18 cellular contexts compared by ENCODE assay signal in the genomic region with DNA sequence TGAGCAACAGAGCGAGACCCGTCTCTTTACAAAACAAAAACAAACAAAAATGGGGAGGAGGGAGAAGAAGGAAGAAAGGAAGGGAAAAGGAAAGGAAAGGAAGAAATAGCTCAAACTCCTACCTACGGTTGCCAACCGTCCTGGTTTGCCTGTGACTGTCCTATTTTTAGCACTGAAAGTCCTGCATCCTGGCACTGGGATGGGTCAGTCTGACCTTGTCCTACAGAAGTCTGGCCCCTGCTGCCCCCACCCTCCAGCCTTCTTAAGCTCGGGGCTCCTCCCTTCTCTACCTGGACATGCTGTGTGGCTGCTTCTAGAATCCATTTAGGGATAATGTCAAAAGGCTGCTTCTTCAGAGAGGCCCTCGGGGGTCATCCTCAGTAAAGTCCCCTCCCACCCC. TPM values are rescaled to one million over a fixed set of nuclear protein-coding genes. Genes with fewer than 3 reads are reported as not detected.
A peak's percentile ranks its signal among the peaks of the same experiment; 100 is the strongest.
DNase-seq lines count a peak whose midpoint lies in the region; ATAC-seq and TF ChIP-seq lines count a peak whose summit lies in the region.
"Had no signal": no experiment of that assay in that cellular context is flagged by ENCODE, and none has a peak within 500 bp of the region (broad histone marks: within the 10 kb centered on the region; RNA-seq: fewer than 3 reads in every experiment).

No MANE protein-coding gene starts in this region.

- peaks cover 21% of the 10 kb centered on the region for H3K36me3 Mint-ChIP-seq in activated CD4-positive, alpha-beta T cell treated with anti-CD3 and anti-CD28 coated beads for 36 hours (ENCODE audit: low read depth)
- peaks cover 11% of the 10 kb centered on the region for H3K36me3 Mint-ChIP-seq in CD4-positive, CD25-positive, alpha-beta regulatory T cell
- H3K36me3 Mint-ChIP-seq in activated T-helper 2 cell treated with anti-CD3 and anti-CD28 coated beads, Interferon-gamma antibody, Interleukin-2, Interleukin-4, amounts not matched to agents 10 μg/mL and 5 μg/mL and 100 μg/mL, durations not matched to agents 14 hours and 24 hours and 36 hours (ENCODE audit: low read depth) = peaks cover 7% of the 10 kb centered on the region
- peaks cover 0 to 9% of the 10 kb centered on the region in 2 donors for H3K36me3 Mint-ChIP-seq in naive B cell

- CTCF ChIA-PET in activated CD4-positive, alpha-beta T cell treated with anti-CD3 and anti-CD28 coated beads for 36 hours (lab: Charles Lee) = interaction anchor here (1.7 kb wide), 1 partner anchor 45 kb away, joined by 7 read pairs; a partner anchor contains a TSS

- H3K4me1 ChIP-seq in CD4-positive, CD25-positive, alpha-beta regulatory T cell (ENCODE audit: control insufficient read depth, insufficient read depth, low read length, poor library complexity, severe bottlenecking) = peaks cover 37% of the 10 kb centered on the region
- peaks cover 3 to 5% of the 10 kb centered on the region in 2 donors for H3K4me1 ChIP-seq in gastrocnemius medialis

- H3K4me1 Mint-ChIP-seq in activated CD4-positive, alpha-beta T cell treated with anti-CD3 and anti-CD28 coated beads for 36 hours = peaks cover 26% of the 10 kb centered on the region
- peaks cover 0 to 69% (median 21%) of the 10 kb centered on the region in 4 donors for H3K4me1 Mint-ChIP-seq in CD4-positive, CD25-positive, alpha-beta regulatory T cell
- H3K4me1 Mint-ChIP-seq in activated T-helper 2 cell treated with anti-CD3 and anti-CD28 coated beads, Interferon-gamma antibody, Interleukin-2, Interleukin-4, amounts not matched to agents 10 μg/mL and 5 μg/mL and 100 μg/mL, durations not matched to agents 14 hours and 24 hours and 36 hours (ENCODE audit: low read depth) = peaks cover 18% of the 10 kb centered on the region
- peaks cover 43 to 77% (median 48%) of the 10 kb centered on the region in 3 donors for H3K4me1 Mint-ChIP-seq in naive B cell

- intact Hi-C loops in activated CD4-positive, alpha-beta T cell treated with anti-CD3 and anti-CD28 coated beads for 36 hours (cut with DNase I, micrococcal nuclease) = loop anchor here in 1 of 2 experiments (2.0 kb wide), 1 partner anchor 233 kb away; no protein-coding TSS in a partner anchor
- intact Hi-C loops in activated T-helper 2 cell treated with anti-CD3 and anti-CD28 coated beads, Interferon-gamma antibody, Interleukin-2, Interleukin-4, amounts not matched to agents 10 μg/mL and 5 μg/mL and 100 μg/mL, durations not matched to agents 14 hours and 24 hours and 36 hours (cut with micrococcal nuclease) = no loop called here
- intact Hi-C loops in gastrocnemius medialis (cut with DNase I; ENCODE audit: low total_unique reads) = no loop called here

- peaks cover 7% of the 10 kb centered on the region for H3K9me3 Mint-ChIP-seq in activated CD4-positive, alpha-beta T cell treated with anti-CD3 and anti-CD28 coated beads for 36 hours (ENCODE audit: low read depth)
- no peaks in the 10 kb centered on the region for H3K9me3 Mint-ChIP-seq in CD4-positive, CD25-positive, alpha-beta regulatory T cell
- H3K9me3 Mint-ChIP-seq in activated T-helper 2 cell treated with anti-CD3 and anti-CD28 coated beads, Interferon-gamma antibody, Interleukin-2, Interleukin-4, amounts not matched to agents 10 μg/mL and 5 μg/mL and 100 μg/mL, durations not matched to agents 14 hours and 24 hours and 36 hours = no peaks in the 10 kb centered on the region
- H3K9me3 Mint-ChIP-seq in naive B cell = peaks cover 0 to 1% (median 0%) of the 10 kb centered on the region in 7 donors

- peak overlapping the region; percentile 78 for H3K4me3 Mint-ChIP-seq in activated CD4-positive, alpha-beta T cell treated with anti-CD3 and anti-CD28 coated beads for 36 hours
- H3K4me3 Mint-ChIP-seq in CD4-positive, CD25-positive, alpha-beta regulatory T cell = peak overlapping the region; percentile 79 to 89 (median 85)
- peak overlapping the region; percentile 81 for H3K4me3 Mint-ChIP-seq in activated T-helper 2 cell treated with anti-CD3 and anti-CD28 coated beads, Interferon-gamma antibody, Interleukin-2, Interleukin-4, amounts not matched to agents 10 μg/mL and 5 μg/mL and 100 μg/mL, durations not matched to agents 14 hours and 24 hours and 36 hours (ENCODE audit: low read depth)
- peak overlapping the region; percentile 69 to 91 (median 86) for H3K4me3 Mint-ChIP-seq in naive B cell

- H3K27ac ChIP-seq in CD4-positive, CD25-positive, alpha-beta regulatory T cell (ENCODE audit: insufficient read depth, low read length, poor library complexity, severe bottlenecking) = no peak overlapping the region
- H3K27ac ChIP-seq in gastrocnemius medialis = no peak overlapping the region
- H3K27ac ChIP-seq: psoas muscle, SK-N-MC had no signal

- no peaks in the 10 kb centered on the region for H3K27me3 Mint-ChIP-seq in activated CD4-positive, alpha-beta T cell treated with anti-CD3 and anti-CD28 coated beads for 36 hours
- no peaks in the 10 kb centered on the region for H3K27me3 Mint-ChIP-seq in CD4-positive, CD25-positive, alpha-beta regulatory T cell
- H3K27me3 Mint-ChIP-seq in activated T-helper 2 cell treated with anti-CD3 and anti-CD28 coated beads, Interferon-gamma antibody, Interleukin-2, Interleukin-4, amounts not matched to agents 10 μg/mL and 5 μg/mL and 100 μg/mL, durations not matched to agents 14 hours and 24 hours and 36 hours (ENCODE audit: low read depth) = no peaks in the 10 kb centered on the region
- no peaks in the 10 kb centered on the region for H3K27me3 Mint-ChIP-seq in naive B cell

- peaks cover 14% of the 10 kb centered on the region for H3K36me3 ChIP-seq in CD4-positive, CD25-positive, alpha-beta regulatory T cell (ENCODE audit: control insufficient read depth, insufficient read depth, low read length)
- H3K36me3 ChIP-seq in gastrocnemius medialis = no peaks in the 10 kb centered on the region

- in situ Hi-C loops in gastrocnemius medialis (cut with MboI; ENCODE audit: low sequenced_read_pairs in 4 of 4) = no loop called here

- H3K27me3 ChIP-seq in CD4-positive, CD25-positive, alpha-beta regulatory T cell (ENCODE audit: control insufficient read depth, insufficient read depth, low read length) = no peaks in the 10 kb centered on the region
- peaks cover 30 to 42% (median 32%) of the 10 kb centered on the region in 3 donors for H3K27me3 ChIP-seq in gastrocnemius medialis

- H3K9me3 ChIP-seq in CD4-positive, CD25-positive, alpha-beta regulatory T cell (ENCODE audit: control insufficient read depth in 2 of 2, low read length in 2 of 2) = no peaks in the 10 kb centered on the region
- H3K9me3 ChIP-seq in gastrocnemius medialis = no peaks in the 10 kb centered on the region
- H3K9me3 ChIP-seq: psoas muscle had no signal

- no peak overlapping the region for H3K4me3 ChIP-seq in CD4-positive, CD25-positive, alpha-beta regulatory T cell (ENCODE audit: low read depth, low read length)
- no peak overlapping the region for H3K4me3 ChIP-seq in gastrocnemius medialis
- H3K4me3 ChIP-seq: psoas muscle had no signal

- no peak for TF ChIP-seq POLR2A in gastrocnemius medialis (IDR thresholded peaks at IDR 0.05)

- DNase-seq in activated CD4-positive, alpha-beta T cell treated with anti-CD3 and anti-CD28 coated beads for 36 hours = no peak
- DNase-seq in activated CD4-positive, alpha-beta T cell treated with anti-CD3 and anti-CD28 coated beads for 4 hours = no peak
- no peak for DNase-seq in CD4-positive, CD25-positive, alpha-beta regulatory T cell
- no peak for DNase-seq in activated T-helper 2 cell treated with anti-CD3 and anti-CD28 coated beads, Interferon-gamma antibody, Interleukin-2, Interleukin-4, amounts not matched to agents 10 μg/mL and 5 μg/mL and 100 μg/mL, durations not matched to agents 14 hours and 24 hours and 36 hours (ENCODE audit: low spot score)
- DNase-seq in naive B cell = no peak
- DNase-seq in gastrocnemius medialis = no peak
- no peak for DNase-seq in hippocampal formation (lab: John Stamatoyannopoulos, UW)
- no peak for DNase-seq in NCI-H2227 (lab: John Stamatoyannopoulos, UW; ENCODE audit: unreplicated experiment)
- DNase-seq: activated CD8-positive, alpha-beta memory T cell treated with anti-CD3 and anti-CD28 coated beads, Interleukin-2, amount 50 U/mL, for 4 hours; cerebellar nuclear complex; left colon; NCI-H2081; psoas muscle; stimulated activated CD4-positive, alpha-beta T cell treated with anti-CD3 and anti-CD28 coated beads, Interleukin-12 subunit alpha, Interleukin-12 subunit beta, amount 100 ng/mL, for 4 hours; stimulated activated naive CD4-positive, alpha-beta T cell treated with Interleukin-2 at 50 U/mL for 16 hours had no signal

- TF ChIP-seq CTCF in gastrocnemius medialis (IDR thresholded peaks at IDR 0.05 in 4 of 5, conservative IDR thresholded peaks at IDR 0.05 in 1 of 5) = no peak

- POLR2A ChIA-PET in activated CD4-positive, alpha-beta T cell treated with anti-CD3 and anti-CD28 coated beads for 36 hours (lab: Charles Lee) = no interaction called here

- H3K27ac Mint-ChIP-seq in activated CD4-positive, alpha-beta T cell treated with anti-CD3 and anti-CD28 coated beads for 36 hours = peak overlapping the region; percentile 47
- H3K27ac Mint-ChIP-seq in CD4-positive, CD25-positive, alpha-beta regulatory T cell = peak overlapping the region; percentile 85 to 93 (median 91)
- H3K27ac Mint-ChIP-seq in activated T-helper 2 cell treated with anti-CD3 and anti-CD28 coated beads, Interferon-gamma antibody, Interleukin-2, Interleukin-4, amounts not matched to agents 10 μg/mL and 5 μg/mL and 100 μg/mL, durations not matched to agents 14 hours and 24 hours and 36 hours = no peak overlapping the region
- H3K27ac Mint-ChIP-seq in naive B cell = peak overlapping the region in 4 of 6 donors; percentile 38 to 95 (median 92)

- ATAC-seq in activated CD4-positive, alpha-beta T cell treated with anti-CD3 and anti-CD28 coated beads for 36 hours = no peak
- ATAC-seq in CD4-positive, CD25-positive, alpha-beta regulatory T cell (ENCODE audit: low read depth in 2 of 2) = no peak
- ATAC-seq in naive B cell (ENCODE audit: low read depth in 2 of 2) (no peak), gastrocnemius medialis (no peak)
- ATAC-seq: left colon, psoas muscle had no signal

RNA-seq across cellular contexts. Expression of a gene that starts 1.2 kb away (rescaled TPM):
- total RNA-seq in activated CD4-positive, alpha-beta T cell treated with anti-CD3 and anti-CD28 coated beads for 36 hours = 10 to 100 TPM; 75.2 to 83.0 TPM
- total RNA-seq in CD4-positive, CD25-positive, alpha-beta regulatory T cell = 253 TPM
- 100 to 1,000 TPM in 1 of 4 donors, 10 to 100 TPM in 3; 57.5 to 105 (median 86.7) TPM for polyA plus RNA-seq in CD4-positive, CD25-positive, alpha-beta regulatory T cell
- total RNA-seq in activated T-helper 2 cell treated with anti-CD3 and anti-CD28 coated beads, Interferon-gamma antibody, Interleukin-2, Interleukin-4, amounts not matched to agents 10 μg/mL and 5 μg/mL and 100 μg/mL, durations not matched to agents 14 hours and 24 hours and 36 hours = 96.3 and 104 TPM in 2 replicates
- polyA plus RNA-seq in naive B cell (ENCODE audit: low read depth in 6 of 6) = 10 to 100 TPM; 71.0 to 86.2 (median 79.5) TPM
- total RNA-seq in gastrocnemius medialis = 1 to 10 TPM in 3 of 4 donors, under 1 TPM in 1; 0.87 to 3.7 (median 2.8) TPM

RNA-seq across cellular contexts. Expression of a gene that starts 2.2 kb away (rescaled TPM):
- total RNA-seq in activated CD4-positive, alpha-beta T cell treated with anti-CD3 and anti-CD28 coated beads for 36 hours = 1 to 10 TPM; 1.7 to 1.8 TPM
- total RNA-seq in CD4-positive, CD25-positive, alpha-beta regulatory T cell = 2.4 TPM
- polyA plus RNA-seq in CD4-positive, CD25-positive, alpha-beta regulatory T cell = under 1 TPM in 2 of 4 donors, not detected in 2; 0.44 to 0.86 TPM
- 1.2 and 1.6 TPM in 2 replicates for total RNA-seq in activated T-helper 2 cell treated with anti-CD3 and anti-CD28 coated beads, Interferon-gamma antibody, Interleukin-2, Interleukin-4, amounts not matched to agents 10 μg/mL and 5 μg/mL and 100 μg/mL, durations not matched to agents 14 hours and 24 hours and 36 hours
- under 1 TPM in 4 of 6 donors, not detected in 2; 0.64 to 0.76 (median 0.70) TPM for polyA plus RNA-seq in naive B cell (ENCODE audit: low read depth in 6 of 6)
- total RNA-seq in gastrocnemius medialis = not detected
- total RNA-seq: A172, psoas muscle, urinary bladder had no signal

RNA-seq across cellular contexts. Expression of a gene that starts 6.1 kb away (rescaled TPM):
- 10 to 100 TPM; 45.1 to 99.4 TPM for total RNA-seq in activated CD4-positive, alpha-beta T cell treated with anti-CD3 and anti-CD28 coated beads for 36 hours
- total RNA-seq in CD4-positive, CD25-positive, alpha-beta regulatory T cell = 116 TPM
- polyA plus RNA-seq in CD4-positive, CD25-positive, alpha-beta regulatory T cell = 100 to 1,000 TPM; 236 to 500 (median 308) TPM
- 95.7 and 113 TPM in 2 replicates for total RNA-seq in activated T-helper 2 cell treated with anti-CD3 and anti-CD28 coated beads, Interferon-gamma antibody, Interleukin-2, Interleukin-4, amounts not matched to agents 10 μg/mL and 5 μg/mL and 100 μg/mL, durations not matched to agents 14 hours and 24 hours and 36 hours
- 100 to 1,000 TPM; 195 to 441 (median 254) TPM for polyA plus RNA-seq in naive B cell (ENCODE audit: low read depth in 6 of 6)
- total RNA-seq in gastrocnemius medialis = 10 to 100 TPM in 3 of 4 donors, 1 to 10 TPM in 1; 9.5 to 15.1 (median 12.9) TPM

RNA-seq across cellular contexts. Expression of a gene that starts 6.3 kb away (rescaled TPM):
- total RNA-seq in activated CD4-positive, alpha-beta T cell treated with anti-CD3 and anti-CD28 coated beads for 36 hours = 10 to 100 TPM; 45.9 to 48.3 TPM
- total RNA-seq in CD4-positive, CD25-positive, alpha-beta regulatory T cell = 62.5 TPM
- 10 to 100 TPM in 2 of 4 donors, 1 to 10 TPM in 2; 7.7 to 26.8 (median 10.0) TPM for polyA plus RNA-seq in CD4-positive, CD25-positive, alpha-beta regulatory T cell
- 43.0 and 44.3 TPM in 2 replicates for total RNA-seq in activated T-helper 2 cell treated with anti-CD3 and anti-CD28 coated beads, Interferon-gamma antibody, Interleukin-2, Interleukin-4, amounts not matched to agents 10 μg/mL and 5 μg/mL and 100 μg/mL, durations not matched to agents 14 hours and 24 hours and 36 hours
- polyA plus RNA-seq in naive B cell (ENCODE audit: low read depth in 6 of 6) = 10 to 100 TPM in 2 of 6 donors, 1 to 10 TPM in 4; 3.2 to 21.7 (median 8.9) TPM
- 10 to 100 TPM; 29.6 to 51.2 (median 31.1) TPM for total RNA-seq in gastrocnemius medialis

RNA-seq across cellular contexts. Expression of a gene that starts 33.2 kb away (rescaled TPM):
- not detected for total RNA-seq in activated CD4-positive, alpha-beta T cell treated with anti-CD3 and anti-CD28 coated beads for 36 hours
- not detected for total RNA-seq in CD4-positive, CD25-positive, alpha-beta regulatory T cell
- polyA plus RNA-seq in CD4-positive, CD25-positive, alpha-beta regulatory T cell = not detected
- total RNA-seq in activated T-helper 2 cell treated with anti-CD3 and anti-CD28 coated beads, Interferon-gamma antibody, Interleukin-2, Interleukin-4, amounts not matched to agents 10 μg/mL and 5 μg/mL and 100 μg/mL, durations not matched to agents 14 hours and 24 hours and 36 hours = not detected in 2 replicates
- not detected for polyA plus RNA-seq in naive B cell (ENCODE audit: low read depth in 6 of 6)
- total RNA-seq in gastrocnemius medialis = 1 to 10 TPM in 1 of 4 donors, not detected in 3; 1.2 TPM
- total RNA-seq: A172, left colon had no signal

Comparison
In these comparisons a context has a peak if more than half of its experiments do, and no peak if none do; other contexts are left out.
1. RNA of a gene that starts 1.2 kb away (total RNA-seq): 253 TPM in CD4-positive, CD25-positive, alpha-beta regulatory T cell (single experiment), 96.3 to 104 TPM in activated T-helper 2 cell treated with anti-CD3 and anti-CD28 coated beads, Interferon-gamma antibody, Interleukin-2, Interleukin-4, amounts not matched to agents 10 μg/mL and 5 μg/mL and 100 μg/mL, durations not matched to agents 14 hours and 24 hours and 36 hours and 75.2 to 83.0 TPM in activated CD4-positive, alpha-beta T cell treated with anti-CD3 and anti-CD28 coated beads for 36 hours; 0.87 to 3.7 TPM in gastrocnemius medialis; every median in the first group is over 10 times any median in the second.
2. Peak in every context shown above with its lines, with median percentiles within 50 percentile points of each other: H3K4me3 Mint-ChIP-seq.